Comparison of ENCODE assay signal across 12 cellular contexts in genomic region chr12:110104188-110104969, GRCh38. TPM values are rescaled to one million over a fixed set of nuclear protein-coding genes. Genes with fewer than 3 reads are reported as not detected.
DNase-seq lines count a peak whose midpoint lies in the region; ATAC-seq and TF ChIP-seq lines count a peak whose summit lies in the region.
"Had no signal": no experiment of that assay in that cellular context is flagged by ENCODE, and none has a peak within 500 bp of the region (broad histone marks: within the 10 kb centered on the region; RNA-seq: fewer than 3 reads in every experiment).

No MANE protein-coding gene starts in this region.

- H3K27me3 ChIP-seq in heart left ventricle = no peaks in the 10 kb centered on the region
- no peaks in the 10 kb centered on the region for H3K27me3 ChIP-seq in esophagus (ENCODE audit: control insufficient read depth in 1 of 2, insufficient read depth in 2 of 2, low read length in 2 of 2)
- no peaks in the 10 kb centered on the region for H3K27me3 ChIP-seq in neuronal stem cell (ENCODE audit: control insufficient read depth in 3 of 3, insufficient read depth in 3 of 3, low read depth in 1 of 3, low read length in 3 of 3)
- no peaks in the 10 kb centered on the region for H3K27me3 ChIP-seq in uterus

- no peaks in the 10 kb centered on the region for H3K9me3 Mint-ChIP-seq in stimulated activated effector memory CD8-positive, alpha-beta T cell treated with anti-CD3 and anti-CD28 coated beads, Interleukin-12 subunit alpha, Interleukin-12 subunit beta, amount 100 ng/mL, for 72 hours
- H3K9me3 Mint-ChIP-seq: activated naive CD8-positive, alpha-beta T cell treated with anti-CD3 and anti-CD28 coated beads, Interleukin-2, amount 50 U/mL, for 24 hours had no signal

- H3K27ac Mint-ChIP-seq in stimulated activated effector memory CD8-positive, alpha-beta T cell treated with anti-CD3 and anti-CD28 coated beads, Interleukin-12 subunit alpha, Interleukin-12 subunit beta, amount 100 ng/mL, for 72 hours = no peak overlapping the region
- H3K27ac Mint-ChIP-seq: activated naive CD8-positive, alpha-beta T cell treated with anti-CD3 and anti-CD28 coated beads, Interleukin-2, amount 50 U/mL, for 24 hours had no signal

- H2BK15ac ChIP-seq in neuronal stem cell (ENCODE audit: low read length) = no peak overlapping the region

- WGBS in heart left ventricle, 4 donors = 86 to 88% (median 87%) methylated on average over 12 of the region's 12 CpGs
- WGBS in esophagus, 2 donors = 81 to 84% methylated on average over 12 of the region's 12 CpGs
- no CpG with 5 or more reads among the region's 12 CpGs for WGBS in neuronal stem cell (ENCODE audit: extremely low coverage in 2 of 2, insufficient read length in 2 of 2, insufficient replicate concordance in 1 of 2), 2 donors

- H2BK120ac ChIP-seq in neuronal stem cell (ENCODE audit: low read depth, low read length) = no peak overlapping the region

- no peak overlapping the region for H3K18ac ChIP-seq in neuronal stem cell (ENCODE audit: low read length)

- H3K27ac ChIP-seq in heart left ventricle (peak overlapping the region in 7 of 12 donors; percentile 9 to 70 (median 43)), esophagus (ENCODE audit: low read depth in 2 of 2, low read length in 1 of 2) (peak overlapping the region; percentile 73 to 74), neuronal stem cell (replicated peaks; ENCODE audit: low read length) (no peak overlapping the region), uterus (peak overlapping the region; percentile 53 to 59)
- H3K27ac ChIP-seq: parathyroid adenoma had no signal

- H2BK5ac ChIP-seq in neuronal stem cell (ENCODE audit: low read length) = no peak overlapping the region

- no peak for ATAC-seq in heart left ventricle
- ATAC-seq in Right ventricle myocardium superior (ENCODE audit: poor library complexity) = no peak
- ATAC-seq in stimulated activated effector memory CD8-positive, alpha-beta T cell treated with anti-CD3 and anti-CD28 coated beads, Interleukin-12 subunit alpha, Interleukin-12 subunit beta, amount 100 ng/mL, for 72 hours = no peak
- ATAC-seq: activated naive CD8-positive, alpha-beta T cell treated with anti-CD3 and anti-CD28 coated beads, Interleukin-2, amount 50 U/mL, for 24 hours had no signal

- H2AFZ ChIP-seq in neuronal stem cell (ENCODE audit: low read length) = peak overlapping the region; percentile 66
- H2AFZ ChIP-seq: parathyroid adenoma had no signal

- H3K36me3 ChIP-seq in heart left ventricle = no peaks in the 10 kb centered on the region
- no peaks in the 10 kb centered on the region for H3K36me3 ChIP-seq in esophagus (ENCODE audit: control insufficient read depth in 2 of 2, insufficient read depth in 2 of 2, low read length in 1 of 2)
- no peaks in the 10 kb centered on the region for H3K36me3 ChIP-seq in neuronal stem cell (replicated peaks in 1 of 2; ENCODE audit: control insufficient read depth in 2 of 2, insufficient read depth in 2 of 2, low read length in 2 of 2)
- H3K36me3 ChIP-seq in uterus = no peaks in the 10 kb centered on the region

- H3K23ac ChIP-seq in neuronal stem cell (ENCODE audit: low read depth, low read length, poor library complexity) = no peak overlapping the region

- H2AK5ac ChIP-seq in neuronal stem cell (ENCODE audit: low read depth, low read length) = no peak overlapping the region

- no peak overlapping the region for H3K9ac ChIP-seq in neuronal stem cell (ENCODE audit: low read depth, low read length, poor library complexity)
- H3K9ac ChIP-seq: parathyroid adenoma had no signal

- no peak overlapping the region for H3K4me3 Mint-ChIP-seq in stimulated activated effector memory CD8-positive, alpha-beta T cell treated with anti-CD3 and anti-CD28 coated beads, Interleukin-12 subunit alpha, Interleukin-12 subunit beta, amount 100 ng/mL, for 72 hours
- H3K4me3 Mint-ChIP-seq: activated naive CD8-positive, alpha-beta T cell treated with anti-CD3 and anti-CD28 coated beads, Interleukin-2, amount 50 U/mL, for 24 hours had no signal

- intact Hi-C loops in heart left ventricle (cut with DNase I) = loop anchor here in 7 of 10 donors (5.0 to 10.0 kb wide), 8 partner anchors 70 to 323 kb away; partner anchors contain the start of gene ATP2A2 (in 5 of the 7)
- intact Hi-C loops in Right ventricle myocardium superior (cut with DNase I) = loop anchor here (5.0 kb wide), 1 partner anchor 328 kb away; no protein-coding TSS in a partner anchor
- intact Hi-C loops in uterus (cut with DNase I; ENCODE audit: low total_unique reads) = loop anchor here (10.0 kb wide), 1 partner anchor 130 kb away; no protein-coding TSS in a partner anchor

- H3K4me3 ChIP-seq in heart left ventricle (no peak overlapping the region), esophagus (ENCODE audit: low read depth in 1 of 2, low read length in 2 of 2) (no peak overlapping the region), neuronal stem cell (ENCODE audit: low read length in 2 of 2) (no peak overlapping the region), uterus (no peak overlapping the region)

- H3K9me3 ChIP-seq in heart left ventricle = no peaks in the 10 kb centered on the region
- no peaks in the 10 kb centered on the region for H3K9me3 ChIP-seq in esophagus (ENCODE audit: control insufficient read depth in 2 of 2, insufficient read depth in 1 of 2, low read depth in 1 of 2, low read length in 1 of 2)
- no peaks in the 10 kb centered on the region for H3K9me3 ChIP-seq in neuronal stem cell (replicated peaks in 1 of 2; ENCODE audit: control insufficient read depth in 2 of 2, insufficient read depth in 1 of 2, low read depth in 1 of 2, low read length in 2 of 2)
- no peaks in the 10 kb centered on the region for H3K9me3 ChIP-seq in uterus

- H4K91ac ChIP-seq in neuronal stem cell (ENCODE audit: low read depth, low read length, poor library complexity) = no peak overlapping the region

- H3K4me2 ChIP-seq in neuronal stem cell (ENCODE audit: insufficient read depth, low read length, poor library complexity, severe bottlenecking) = no peak overlapping the region

- no peaks in the 10 kb centered on the region for H3K79me1 ChIP-seq in neuronal stem cell (ENCODE audit: low read depth, low read length)

- H2BK12ac ChIP-seq in neuronal stem cell (ENCODE audit: low read length) = no peak overlapping the region

- DNase-seq in heart left ventricle (no peak), Right ventricle myocardium superior (no peak), neuronal stem cell (ENCODE audit: low spot score) (no peak), uterus (no peak), iPS-NIHi7 (ENCODE audit: extremely low spot score) (no peak)
- no peak for DNase-seq in stimulated activated effector memory CD8-positive, alpha-beta T cell treated with anti-CD3 and anti-CD28 coated beads, Interleukin-12 subunit alpha, Interleukin-12 subunit beta, amount 100 ng/mL, for 72 hours (ENCODE audit: low spot score in 2 of 2)
- no peak for DNase-seq in central memory CD4-positive, alpha-beta T cell
- DNase-seq: activated naive CD8-positive, alpha-beta T cell treated with anti-CD3 and anti-CD28 coated beads, Interleukin-2, amount 50 U/mL, for 24 hours; hippocampal formation; mammary epithelial cell had no signal

- H4K8ac ChIP-seq in neuronal stem cell (ENCODE audit: low read depth, low read length) = no peak overlapping the region

- no peaks in the 10 kb centered on the region for H3K36me3 Mint-ChIP-seq in stimulated activated effector memory CD8-positive, alpha-beta T cell treated with anti-CD3 and anti-CD28 coated beads, Interleukin-12 subunit alpha, Interleukin-12 subunit beta, amount 100 ng/mL, for 72 hours

- peaks cover 9% of the 10 kb centered on the region for H3K4me1 Mint-ChIP-seq in stimulated activated effector memory CD8-positive, alpha-beta T cell treated with anti-CD3 and anti-CD28 coated beads, Interleukin-12 subunit alpha, Interleukin-12 subunit beta, amount 100 ng/mL, for 72 hours

- H3K14ac ChIP-seq in neuronal stem cell (ENCODE audit: low read length) = no peak overlapping the region

- TF ChIP-seq POLR2A in heart left ventricle (IDR thresholded peaks at IDR 0.05) = no peak
- TF ChIP-seq POLR2A in uterus (IDR thresholded peaks at IDR 0.05) = no peak

- H3K4me1 ChIP-seq in heart left ventricle (peaks cover 0 to 36% (median 24%) of the 10 kb centered on the region in 12 donors), esophagus (ENCODE audit: control insufficient read depth in 2 of 2, insufficient read depth in 2 of 2, low read length in 1 of 2) (peaks cover 0 to under 1% of the 10 kb centered on the region in 2 donors), neuronal stem cell (ENCODE audit: control insufficient read depth in 2 of 2, insufficient read depth in 1 of 2, low read depth in 1 of 2, low read length in 2 of 2) (peaks cover 4 to 5% of the 10 kb centered on the region in 2 donors), uterus (peaks cover 0 to 10% of the 10 kb centered on the region in 2 donors)

- H3K4ac ChIP-seq in neuronal stem cell (ENCODE audit: low read length) = no peak overlapping the region

- no peak for TF ChIP-seq CTCF in heart left ventricle (IDR thresholded peaks at IDR 0.05)
- no peak for TF ChIP-seq CTCF in uterus (IDR thresholded peaks at IDR 0.05)

RNA-seq across cellular contexts. Expression of gene IFT81, which starts 19.8 kb away (rescaled TPM):
- total RNA-seq in heart left ventricle (1 to 10 TPM; 6.1 to 9.8 (median 8.9) TPM), Right ventricle myocardium superior (9.8 TPM), uterus (10 to 100 TPM in 3 of 4 donors, 1 to 10 TPM in 1; 6.9 to 40.6 (median 20.7) TPM)
- polyA plus RNA-seq in heart left ventricle (1 to 10 TPM; 4.3 to 6.7 TPM), esophagus (1 to 10 TPM; 1.9 to 3.5 TPM)
- 42.9 TPM for polyA plus RNA-seq in neuronal stem cell (2013, experiment 1 of 2)
- 41.6 TPM for polyA plus RNA-seq in neuronal stem cell (2013, experiment 2 of 2)

RNA-seq across cellular contexts. Expression of gene C12orf76, which starts 56.1 kb away (rescaled TPM):
- total RNA-seq in heart left ventricle (10 to 100 TPM in 1 of 9 donors, 1 to 10 TPM in 8; 3.5 to 13.3 (median 4.7) TPM), Right ventricle myocardium superior (6.7 TPM), uterus (10 to 100 TPM; 18.2 to 35.5 (median 28.4) TPM)
- polyA plus RNA-seq in heart left ventricle (1 to 10 TPM; 4.1 to 7.5 TPM), esophagus (1 to 10 TPM; 4.1 to 4.9 TPM)
- polyA plus RNA-seq in neuronal stem cell (2013, experiment 1 of 2) = 42.5 TPM
- polyA plus RNA-seq in neuronal stem cell (2013, experiment 2 of 2) = 43.2 TPM
